8 cellular contexts compared by ENCODE assay signal in genomic region chr20:64079273-64080012, GRCh38. TPM values are rescaled to one million over a fixed set of nuclear protein-coding genes. Genes with fewer than 3 reads are reported as not detected.
A peak's percentile ranks its signal among the peaks of the same experiment; 100 is the strongest.
DNase-seq lines count a peak whose midpoint lies in the region; FAIRE-seq and TF ChIP-seq lines count a peak whose summit lies in the region.

Gene RGS19, minus strand, starts transcription at chr20:64079518. Its CDS starts 2,632 bp downstream, at chr20:64076886.

- H3K9me3 ChIP-seq in BE2C (no peaks in the 10 kb centered on the region), SJCRH30 (replicated peaks) (no peaks in the 10 kb centered on the region), neuron (ENCODE audit: low read length) (no peaks in the 10 kb centered on the region), transverse colon (no peaks in the 10 kb centered on the region)

- H3K27me3 Mint-ChIP-seq in activated naive CD4-positive, alpha-beta T cell treated with anti-CD3 and anti-CD28 coated beads for 36 hours (ENCODE audit: low read depth), result peaks cover 3% of the 10 kb centered on the region

- TF ChIP-seq CTCF in BE2C (IDR thresholded peaks at IDR 0.05; ENCODE audit: low read depth, low read length) (no peak), transverse colon (IDR thresholded peaks at IDR 0.05) (no peak)

- H3K27ac Mint-ChIP-seq in activated naive CD4-positive, alpha-beta T cell treated with anti-CD3 and anti-CD28 coated beads for 36 hours, result peak within 1 kb of the TSS; percentile 82

- peaks cover 9% of the 10 kb centered on the region for H3K4me1 ChIP-seq in BE2C
- H3K4me1 ChIP-seq in SJCRH30, result peaks cover 21% of the 10 kb centered on the region
- peaks cover 58% of the 10 kb centered on the region for H3K4me1 ChIP-seq in neuron (ENCODE audit: insufficient read depth, low read length)
- H3K4me1 ChIP-seq in transverse colon, result peaks cover 13 to 44% (median 27%) of the 10 kb centered on the region in 4 donors

- WGBS in transverse colon (ENCODE audit: low coverage in 1 of 2), 2 donors, result 0 to 1% methylated on average over 1 to 38 of the region's 73 CpGs

- H3K4me3 Mint-ChIP-seq in activated naive CD4-positive, alpha-beta T cell treated with anti-CD3 and anti-CD28 coated beads for 36 hours, result peak within 1 kb of the TSS; percentile 87

- in situ Hi-C loops in transverse colon (cut with MboI; ENCODE audit: low pct_ligation_motif_present in 1 of 4, low pct_unique_long_range_greater_than_20kb in 1 of 4, low sequenced_read_pairs in 3 of 4), result no loop called here

- H3K27ac ChIP-seq in SJCRH30, result peak within 1 kb of the TSS; percentile 4; the same call in 1 of the 2 replicates
- H3K27ac ChIP-seq in transverse colon, result peak within 1 kb of the TSS; percentile 71 to 82 (median 76)

- peaks cover 2% of the 10 kb centered on the region for H3K36me3 Mint-ChIP-seq in activated naive CD4-positive, alpha-beta T cell treated with anti-CD3 and anti-CD28 coated beads for 36 hours (ENCODE audit: low read depth)

- peak within 1 kb of the TSS; percentile 66 for H2AFZ ChIP-seq in neuron (ENCODE audit: low read depth, low read length)

- H3K9me3 Mint-ChIP-seq in activated naive CD4-positive, alpha-beta T cell treated with anti-CD3 and anti-CD28 coated beads for 36 hours, result no peaks in the 10 kb centered on the region

- FAIRE-seq in frontal cortex (lab: Jason Lieb, UNC), result no peak

- H3K36me3 ChIP-seq in BE2C (no peaks in the 10 kb centered on the region; the same call in 1 of the 2 replicates), SJCRH30 (no peaks in the 10 kb centered on the region), neuron (ENCODE audit: insufficient read depth, low read length) (no peaks in the 10 kb centered on the region), transverse colon (no peaks in the 10 kb centered on the region)

- H3K4me3 ChIP-seq in BE2C (ENCODE audit: low read depth, low read length), result peak within 1 kb of the TSS; percentile 86
- H3K4me3 ChIP-seq in SJCRH30, result peak within 1 kb of the TSS; percentile 73
- H3K4me3 ChIP-seq in neuron (ENCODE audit: low read length), result peak within 1 kb of the TSS; percentile 54
- H3K4me3 ChIP-seq in transverse colon, result peak within 1 kb of the TSS; percentile 56 to 84 (median 79)

- DNase-seq in BE2C (peak; percentile 81), HT1080 (ENCODE audit: low read depth) (peak; percentile 49), SJCRH30 (peak; percentile 76 to 86), frontal cortex (ENCODE audit: low spot score in 2 of 2) (peak; percentile 85 to 86), transverse colon (peak; percentile 76)
- peak; percentile 73 for DNase-seq in activated naive CD4-positive, alpha-beta T cell treated with anti-CD3 and anti-CD28 coated beads for 36 hours

- intact Hi-C loops in activated naive CD4-positive, alpha-beta T cell treated with anti-CD3 and anti-CD28 coated beads for 36 hours (cut with micrococcal nuclease), result loop anchor here (2.0 to 5.0 kb wide), 3 partner anchors 99 to 342 kb away; partner anchors contain the start of genes LIME1, PCMTD2, PRPF6 and SLC2A4RG
- intact Hi-C loops in transverse colon (cut with DNase I; ENCODE audit: low total_unique reads), result no loop called here

- peak; percentile 58 for TF ChIP-seq POLR2A in GM19099 (IDR thresholded peaks at IDR 0.05; ENCODE audit: extremely low read depth, insufficient read length, low read depth)
- no peak for TF ChIP-seq POLR2A in transverse colon (IDR thresholded peaks at IDR 0.05)

- CTCF ChIA-PET in activated naive CD4-positive, alpha-beta T cell treated with anti-CD3 and anti-CD28 coated beads for 36 hours (lab: Charles Lee), result interaction anchor here (0.9 to 1.8 kb wide), 7 partner anchors 17 to 99 kb away, joined by 3 to 6 read pairs (median 3); partner anchors contain the start of gene PRPF6

- H3K27me3 ChIP-seq in BE2C, result no peaks in the 10 kb centered on the region
- peaks cover 15% of the 10 kb centered on the region for H3K27me3 ChIP-seq in SJCRH30
- H3K27me3 ChIP-seq in neuron (ENCODE audit: insufficient read depth, low read length), result peaks cover 15% of the 10 kb centered on the region
- peaks cover 51% of the 10 kb centered on the region for H3K27me3 ChIP-seq in transverse colon

- H3K4me1 Mint-ChIP-seq in activated naive CD4-positive, alpha-beta T cell treated with anti-CD3 and anti-CD28 coated beads for 36 hours (ENCODE audit: low read depth), result peaks cover 38% of the 10 kb centered on the region

- TF ChIP-seq EP300 in transverse colon (IDR thresholded peaks at IDR 0.05; ENCODE audit: low read depth), result no peak

RNA-seq across cellular contexts. Expression of gene RGS19, which starts in this region (rescaled TPM):
- 31.1 TPM for polyA plus RNA-seq in BE2C (2012; ENCODE audit: insufficient read depth, insufficient read length, low read depth)
- 37.1 and 37.3 TPM in 2 replicates for total RNA-seq in HT1080 (2014; rRNA removed; shearing (Covaris generic))
- polyA plus RNA-seq in HT1080 (2015; cell fraction: cytosol; rRNA removed), result 11.7 and 15.0 TPM in 2 replicates
- 5.1 and 6.6 TPM in 2 replicates for polyA plus RNA-seq in HT1080 (2015; cell fraction: nucleus; rRNA removed)
- 17.2 and 18.8 TPM in 2 replicates for total RNA-seq in SJCRH30 (2014; rRNA removed; shearing (Covaris generic))
- total RNA-seq in activated naive CD4-positive, alpha-beta T cell treated with anti-CD3 and anti-CD28 coated beads for 36 hours, result 10 to 100 TPM; 20.6 to 23.5 TPM
- total RNA-seq in frontal cortex, result 7.7 TPM
- 10 to 100 TPM in 2 of 4 donors, 1 to 10 TPM in 1, not detected in 1; 5.5 to 37.4 (median 10.8) TPM for total RNA-seq in transverse colon

Comparison
In these comparisons a context has a peak if more than half of its experiments do, and no peak if none do; other contexts are left out.
1. Peak in every context shown above with its lines: DNase-seq, H3K4me3 ChIP-seq and H3K27ac ChIP-seq.